12 cellular contexts compared by ENCODE assay signal in the genomic region with DNA sequence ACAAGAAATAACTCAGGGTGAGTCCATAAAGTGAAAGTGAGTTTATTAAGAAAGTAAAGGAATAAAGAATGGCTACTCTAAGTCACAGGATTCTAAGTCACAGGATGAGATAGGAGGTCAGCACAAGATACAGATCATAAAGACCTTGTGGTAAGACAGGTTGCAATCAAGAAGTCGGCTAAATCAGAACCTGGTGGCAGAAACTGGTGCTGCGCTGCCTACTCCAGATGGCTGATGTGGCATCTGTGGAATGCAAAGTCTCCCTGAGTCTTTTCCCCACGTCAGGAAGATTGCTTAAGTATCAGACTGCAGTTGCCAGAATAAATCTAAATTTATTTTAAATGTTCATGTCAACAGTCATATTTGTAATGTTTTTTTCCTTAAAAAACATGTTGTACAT.
DNase-seq lines count a peak whose midpoint lies in the region; ATAC-seq and TF ChIP-seq lines count a peak whose summit lies in the region.
"Had no signal": no experiment of that assay in that cellular context is flagged by ENCODE, and none has a peak within 500 bp of the region (broad histone marks: within the 10 kb centered on the region; RNA-seq: fewer than 3 reads in every experiment).

No MANE protein-coding gene starts in this region.

- TF ChIP-seq CTCF in AG04449 (IDR thresholded peaks at IDR 0.05; ENCODE audit: insufficient read depth, low read length, missing control alignments), result peak; percentile 44

- DNase-seq in AG04449 (ENCODE audit: low read depth, low spot score) (no peak), HK-2 (ENCODE audit: unreplicated experiment) (peak; percentile 27), astrocyte of the hippocampus (ENCODE audit: low read depth, low spot score) (peak; percentile 73), islet precursor cell (peak; percentile 80), cerebellar cortex (ENCODE audit: low spot score) (no peak), RPMI8226 (no peak)
- DNase-seq: activated gamma-delta T cell treated with Interleukin-2 at 50 U/mL for 16 hours; CD8-positive, alpha-beta memory T cell; gastrocnemius medialis; NK-92 treated with Interleukin-12 subunit alpha and Interleukin-12 subunit beta, amount 100 ng/mL, for 24 hours had no signal

- POLR2A ChIA-PET in AG04449 (lab: Yijun Ruan, JAX), result no interaction called here

- ATAC-seq in HG02885 (IDR thresholded peaks at IDR 0.05; ENCODE audit: poor library complexity, unreplicated experiment) (no peak), HG03520 (IDR thresholded peaks at IDR 0.05; ENCODE audit: unreplicated experiment) (no peak)
- ATAC-seq: gastrocnemius medialis had no signal

- H3K4me3 ChIP-seq in AG04449 (ENCODE audit: low read depth, low read length), result no peak overlapping the region
- H3K4me3 ChIP-seq: gastrocnemius medialis had no signal

- CTCF ChIA-PET in AG04449 (lab: Yijun Ruan, JAX), result interaction anchor here (0.6 to 21.9 kb wide), 11 partner anchors 9 to 140 kb away, joined by 3 to 801 read pairs (median 4); no protein-coding TSS in a partner anchor

Comparison
In these comparisons a context has a peak if more than half of its experiments do, and no peak if none do; other contexts are left out.
1. DNase-seq: peak in HK-2 (single experiment), astrocyte of the hippocampus (single experiment) and islet precursor cell (single experiment); none in AG04449 (single experiment), cerebellar cortex (single experiment) and RPMI8226 (single experiment).